In the genomic region with DNA sequence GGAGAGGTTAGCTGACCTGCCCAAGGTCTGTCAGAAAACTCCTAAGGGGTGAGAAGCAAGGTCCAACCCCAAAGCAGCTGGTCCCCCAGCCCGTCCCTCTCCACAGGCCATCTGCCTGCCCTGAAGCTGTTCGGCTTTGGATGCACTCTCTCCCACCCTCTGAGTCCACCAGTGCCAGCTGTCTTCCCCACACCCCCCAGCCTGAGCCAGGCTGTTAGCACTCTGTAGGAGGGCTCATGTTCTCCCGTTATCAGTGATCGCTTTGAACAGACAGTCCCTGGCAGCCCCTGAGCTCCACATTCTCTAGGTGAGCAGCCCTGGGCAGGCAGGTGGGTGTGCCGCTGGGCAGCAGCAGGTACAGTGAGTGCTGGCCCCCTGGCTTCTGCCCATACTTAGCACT, we compare ENCODE assay signal across 21 cellular contexts.
"Had no signal": no experiment of that assay in that cellular context is flagged by ENCODE, and none has a peak within 500 bp of the region (broad histone marks: within the 10 kb centered on the region; RNA-seq: fewer than 3 reads in every experiment).

No MANE protein-coding gene starts in this region.

- H3K4me1 ChIP-seq: left lung had no signal

- H3K9me3 ChIP-seq: esophagus squamous epithelium, left lung, ovary, spleen had no signal

- ATAC-seq: activated CD8-positive, alpha-beta T cell treated with anti-CD3 and anti-CD28 coated beads, Interleukin-2, amount 10 ng/mL, durations not matched to agents 7 days and 5 days; left lung; sciatic nerve; stimulated activated naive CD8-positive, alpha-beta T cell treated with anti-CD3 and anti-CD28 coated beads, Interleukin-15, amount 100 ng/mL, for 72 hours had no signal

- FAIRE-seq: endothelial cell of umbilical vein, kidney, TTC549 had no signal

- DNase-seq: activated B cell treated with CpG ODN at 0.5 μM for 24 hours; activated CD4-positive, alpha-beta T cell treated with anti-CD3 and anti-CD28 coated beads, Interleukin-2, amount 10 ng/mL, durations not matched to agents 24 days and 14 days; activated CD8-positive, alpha-beta memory T cell treated with anti-CD3 and anti-CD28 coated beads, Interleukin-2, amount 50 U/mL, for 4 hours; activated CD8-positive, alpha-beta T cell treated with anti-CD3 and anti-CD28 coated beads, Interleukin-2, amount 10 ng/mL, durations not matched to agents 7 days and 5 days; activated gamma-delta T cell; activated naive CD8-positive, alpha-beta T cell treated with anti-CD3 and anti-CD28 coated beads for 36 hours; activated T-cell treated with anti-CD3 and anti-CD28 coated beads, Interleukin-2, amount 50 U/mL, for 48 hours; amygdala; cortex of kidney; effector CD4-positive, alpha-beta T cell; esophagus squamous epithelium; hypothalamus; kidney; left lung; mammary epithelial cell; ovary; spleen; stimulated activated naive CD8-positive, alpha-beta T cell treated with anti-CD3 and anti-CD28 coated beads, Interleukin-15, amount 100 ng/mL, for 72 hours had no signal

- H3K36me3 ChIP-seq: left lung, ovary, spleen had no signal

- H3K4me3 ChIP-seq: esophagus squamous epithelium, left lung, ovary, spleen had no signal

- H3K27me3 ChIP-seq: esophagus squamous epithelium, left lung, ovary had no signal

- H3K27ac ChIP-seq: esophagus squamous epithelium, left lung, ovary, spleen had no signal
